18 cellular contexts compared by ENCODE assay signal in genomic region chr4:15792974-15793373, GRCh38. TPM values are rescaled to one million over a fixed set of nuclear protein-coding genes. Genes with fewer than 3 reads are reported as not detected.
DNase-seq lines count a peak whose midpoint lies in the region; ATAC-seq and TF ChIP-seq lines count a peak whose summit lies in the region.
"Had no signal": no experiment of that assay in that cellular context is flagged by ENCODE, and none has a peak within 500 bp of the region (broad histone marks: within the 10 kb centered on the region; RNA-seq: fewer than 3 reads in every experiment).

No MANE protein-coding gene starts in this region.

- no peaks in the 10 kb centered on the region for H4K20me1 ChIP-seq in DOHH2 (ENCODE audit: control insufficient read depth, insufficient read depth, low read depth, low read length)

- intact Hi-C loops in activated CD8-positive, alpha-beta T cell treated with anti-CD3 and anti-CD28 coated beads for 36 hours (cut with micrococcal nuclease): no loop called here
- intact Hi-C loops in left ventricle myocardium inferior (cut with micrococcal nuclease): no loop called here
- intact Hi-C loops in Calu3 (cut with micrococcal nuclease; ENCODE audit: unreplicated experiment): no loop called here

- peak overlapping the region; percentile 14 for H3K27ac Mint-ChIP-seq in activated CD8-positive, alpha-beta T cell treated with anti-CD3 and anti-CD28 coated beads for 36 hours
- no peak overlapping the region for H3K27ac Mint-ChIP-seq in activated CD8-positive, alpha-beta T cell treated with anti-CD3 and anti-CD28 coated beads, Interleukin-2, amount 10 ng/mL, durations not matched to agents 7 days and 5 days
- no peak overlapping the region for H3K27ac Mint-ChIP-seq in Calu3 (ENCODE audit: unreplicated experiment)
- H3K27ac Mint-ChIP-seq: CD8-positive, alpha-beta T cell had no signal

- peaks cover 76% of the 10 kb centered on the region for H3K79me2 ChIP-seq in DOHH2 (ENCODE audit: control insufficient read depth, low read length)

- ATAC-seq in activated CD8-positive, alpha-beta T cell treated with anti-CD3 and anti-CD28 coated beads for 36 hours: no peak
- ATAC-seq in activated CD8-positive, alpha-beta T cell treated with anti-CD3 and anti-CD28 coated beads, Interleukin-2, amount 10 ng/mL, durations not matched to agents 7 days and 5 days: no peak
- ATAC-seq: CD8-positive, alpha-beta T cell had no signal

- H3K36me3 ChIP-seq in DOHH2 (ENCODE audit: control insufficient read depth, low read length) (peaks cover 61% of the 10 kb centered on the region), left ventricle myocardium inferior (no peaks in the 10 kb centered on the region)

- no peaks in the 10 kb centered on the region for H3K27me3 Mint-ChIP-seq in activated CD8-positive, alpha-beta T cell treated with anti-CD3 and anti-CD28 coated beads for 36 hours
- no peaks in the 10 kb centered on the region for H3K27me3 Mint-ChIP-seq in activated CD8-positive, alpha-beta T cell treated with anti-CD3 and anti-CD28 coated beads, Interleukin-2, amount 10 ng/mL, durations not matched to agents 7 days and 5 days (ENCODE audit: low read depth)
- H3K27me3 Mint-ChIP-seq in Calu3 (ENCODE audit: unreplicated experiment): peaks cover 12% of the 10 kb centered on the region

- POLR2A ChIA-PET in activated CD8-positive, alpha-beta T cell treated with anti-CD3 and anti-CD28 coated beads for 36 hours (lab: Charles Lee): interaction anchor here (0.6 kb wide), 1 partner anchor 140 kb away, joined by 3 read pairs; no protein-coding TSS in a partner anchor
- POLR2A ChIA-PET in activated CD8-positive, alpha-beta T cell treated with anti-CD3 and anti-CD28 coated beads, Interleukin-2, amount 10 ng/mL, durations not matched to agents 7 days and 5 days (lab: Charles Lee): no interaction called here

- peaks cover 49% of the 10 kb centered on the region for H3K4me1 Mint-ChIP-seq in activated CD8-positive, alpha-beta T cell treated with anti-CD3 and anti-CD28 coated beads for 36 hours (ENCODE audit: low read depth)
- H3K4me1 Mint-ChIP-seq in activated CD8-positive, alpha-beta T cell treated with anti-CD3 and anti-CD28 coated beads, Interleukin-2, amount 10 ng/mL, durations not matched to agents 7 days and 5 days (ENCODE audit: low read depth): peaks cover 45% of the 10 kb centered on the region
- no peaks in the 10 kb centered on the region for H3K4me1 Mint-ChIP-seq in Calu3 (ENCODE audit: low read depth, unreplicated experiment)

- no peak overlapping the region for H3K4me3 Mint-ChIP-seq in activated CD8-positive, alpha-beta T cell treated with anti-CD3 and anti-CD28 coated beads for 36 hours
- H3K4me3 Mint-ChIP-seq in activated CD8-positive, alpha-beta T cell treated with anti-CD3 and anti-CD28 coated beads, Interleukin-2, amount 10 ng/mL, durations not matched to agents 7 days and 5 days: no peak overlapping the region
- no peak overlapping the region for H3K4me3 Mint-ChIP-seq in Calu3 (ENCODE audit: low read depth, unreplicated experiment)
- H3K4me3 Mint-ChIP-seq: CD8-positive, alpha-beta T cell had no signal

- peak overlapping the region; percentile 30 for H3K4me3 ChIP-seq in DOHH2 (ENCODE audit: low read length)
- no peak overlapping the region for H3K4me3 ChIP-seq in left ventricle myocardium inferior
- H3K4me3 ChIP-seq: BLaER1 treated with 17β-estradiol and CSF1 and Interleukin-3, amounts not matched to agents 10 nM and 100 nM had no signal

- H3K27me3 ChIP-seq in DOHH2 (ENCODE audit: control insufficient read depth, low read length): no peaks in the 10 kb centered on the region
- no peaks in the 10 kb centered on the region for H3K27me3 ChIP-seq in left ventricle myocardium inferior (ENCODE audit: low read depth)
- H3K27me3 ChIP-seq: BLaER1 treated with 17β-estradiol and CSF1 and Interleukin-3, amounts not matched to agents 10 nM and 100 nM had no signal

- TF ChIP-seq CTCF in activated CD8-positive, alpha-beta T cell treated with anti-CD3 and anti-CD28 coated beads for 36 hours (IDR thresholded peaks at IDR 0.05): no peak
- TF ChIP-seq CTCF in DOHH2 (IDR thresholded peaks at IDR 0.05; ENCODE audit: low read depth, low read length, poor library complexity, severe bottlenecking): no peak
- TF ChIP-seq CTCF in left ventricle myocardium inferior (IDR thresholded peaks at IDR 0.05; ENCODE audit: borderline replicate concordance): no peak
- TF ChIP-seq CTCF in Calu3 (IDR thresholded peaks at IDR 0.05; ENCODE audit: unreplicated experiment): no peak

- H3K27ac ChIP-seq in DOHH2 (ENCODE audit: low read depth, low read length): peak overlapping the region; percentile 98
- peak overlapping the region; percentile 70 for H3K27ac ChIP-seq in left ventricle myocardium inferior (replicated peaks)

- CTCF ChIA-PET in activated CD8-positive, alpha-beta T cell treated with anti-CD3 and anti-CD28 coated beads for 36 hours (lab: Charles Lee): interaction anchor here (1.2 to 1.8 kb wide), 4 partner anchors 12 to 36 kb away, joined by 4 to 13 read pairs (median 7); no protein-coding TSS in a partner anchor
- CTCF ChIA-PET in activated CD8-positive, alpha-beta T cell treated with anti-CD3 and anti-CD28 coated beads, Interleukin-2, amount 10 ng/mL, durations not matched to agents 7 days and 5 days (lab: Charles Lee): interaction anchor here (0.8 to 1.6 kb wide), 2 partner anchors 12 to 36 kb away, joined by 4 to 7 read pairs; no protein-coding TSS in a partner anchor
- CTCF ChIA-PET in Calu3 (lab: Charles Lee): no interaction called here

- peaks cover 76% of the 10 kb centered on the region for H3K4me1 ChIP-seq in DOHH2 (ENCODE audit: control insufficient read depth, low read length)
- H3K4me1 ChIP-seq in left ventricle myocardium inferior: peaks cover 10% of the 10 kb centered on the region

- H3K36me3 Mint-ChIP-seq in activated CD8-positive, alpha-beta T cell treated with anti-CD3 and anti-CD28 coated beads for 36 hours (ENCODE audit: low read depth): peaks cover 23% of the 10 kb centered on the region
- H3K36me3 Mint-ChIP-seq in activated CD8-positive, alpha-beta T cell treated with anti-CD3 and anti-CD28 coated beads, Interleukin-2, amount 10 ng/mL, durations not matched to agents 7 days and 5 days (ENCODE audit: low read depth): peaks cover 54% of the 10 kb centered on the region
- no peaks in the 10 kb centered on the region for H3K36me3 Mint-ChIP-seq in Calu3 (ENCODE audit: insufficient read depth, unreplicated experiment)
- H3K36me3 Mint-ChIP-seq: CD8-positive, alpha-beta T cell had no signal

- BruUV-seq in Calu3 (replicated peaks; lab: Mats Ljungman, UMichigan): no TSS peak

- peak overlapping the region; percentile 78 for H3K4me2 ChIP-seq in DOHH2 (ENCODE audit: low read length)

- peaks cover 57% of the 10 kb centered on the region for H3F3A ChIP-seq in DOHH2 (ENCODE audit: control insufficient read depth, insufficient read depth)

- no peak for DNase-seq in activated CD8-positive, alpha-beta T cell treated with anti-CD3 and anti-CD28 coated beads for 36 hours
- DNase-seq in activated CD8-positive, alpha-beta T cell treated with anti-CD3 and anti-CD28 coated beads, Interleukin-2, amount 10 ng/mL, durations not matched to agents 7 days and 5 days: no peak
- DNase-seq in NCI-H82 treated with DMSO at 0.1 percent for 48 hours (lab: John Stamatoyannopoulos, UW; ENCODE audit: unreplicated experiment): peak; percentile 16
- DNase-seq in left ventricle myocardium inferior: no peak
- DNase-seq in Calu3: no peak
- DNase-seq in activated effector memory CD4-positive, alpha-beta T cell treated with anti-CD3 and anti-CD28 coated beads, Interleukin-2, amount 50 U/mL, for 16 hours: no peak
- DNase-seq: CD8-positive, alpha-beta T cell; DMS79 treated with DMSO at 0.1 percent for 48 hours; Kasumi-1; MM.1S; NCI-H1092; NCI-H1436 treated with DMSO at 0.1 percent for 48 hours; NCI-H2029 treated with DMSO at 0.1 percent for 48 hours; NCI-H2171; NCI-H748 treated with DMSO at 0.1 percent for 48 hours; SIG-M5 had no signal

- H3K9me2 ChIP-seq in DOHH2 (replicated peaks; ENCODE audit: control insufficient read depth, low read length): no peaks in the 10 kb centered on the region

- H3K9me3 Mint-ChIP-seq in activated CD8-positive, alpha-beta T cell treated with anti-CD3 and anti-CD28 coated beads for 36 hours: no peaks in the 10 kb centered on the region
- H3K9me3 Mint-ChIP-seq in activated CD8-positive, alpha-beta T cell treated with anti-CD3 and anti-CD28 coated beads, Interleukin-2, amount 10 ng/mL, durations not matched to agents 7 days and 5 days (ENCODE audit: insufficient read depth): no peaks in the 10 kb centered on the region
- H3K9me3 Mint-ChIP-seq in Calu3 (ENCODE audit: low read depth, unreplicated experiment): no peaks in the 10 kb centered on the region
- H3K9me3 Mint-ChIP-seq: CD8-positive, alpha-beta T cell had no signal

- H3K9me3 ChIP-seq in DOHH2 (ENCODE audit: control insufficient read depth, insufficient read depth, low read length) (no peaks in the 10 kb centered on the region), left ventricle myocardium inferior (replicated peaks) (no peaks in the 10 kb centered on the region)

RNA-seq across cellular contexts. Expression of gene CD38, which starts 14.8 kb away (rescaled TPM):
- 10 to 100 TPM; 24.3 to 25.6 TPM for total RNA-seq in activated CD8-positive, alpha-beta T cell treated with anti-CD3 and anti-CD28 coated beads for 36 hours
- total RNA-seq in activated CD8-positive, alpha-beta T cell treated with anti-CD3 and anti-CD28 coated beads, Interleukin-2, amount 10 ng/mL, durations not matched to agents 7 days and 5 days: 10 to 100 TPM; 88.8 to 93.4 TPM
- total RNA-seq in left ventricle myocardium inferior: 1.5 TPM
- total RNA-seq in Calu3 (2022): 3.4 and 9.4 TPM in 2 replicates
